18 cellular contexts compared by ENCODE assay signal in the genomic region with DNA sequence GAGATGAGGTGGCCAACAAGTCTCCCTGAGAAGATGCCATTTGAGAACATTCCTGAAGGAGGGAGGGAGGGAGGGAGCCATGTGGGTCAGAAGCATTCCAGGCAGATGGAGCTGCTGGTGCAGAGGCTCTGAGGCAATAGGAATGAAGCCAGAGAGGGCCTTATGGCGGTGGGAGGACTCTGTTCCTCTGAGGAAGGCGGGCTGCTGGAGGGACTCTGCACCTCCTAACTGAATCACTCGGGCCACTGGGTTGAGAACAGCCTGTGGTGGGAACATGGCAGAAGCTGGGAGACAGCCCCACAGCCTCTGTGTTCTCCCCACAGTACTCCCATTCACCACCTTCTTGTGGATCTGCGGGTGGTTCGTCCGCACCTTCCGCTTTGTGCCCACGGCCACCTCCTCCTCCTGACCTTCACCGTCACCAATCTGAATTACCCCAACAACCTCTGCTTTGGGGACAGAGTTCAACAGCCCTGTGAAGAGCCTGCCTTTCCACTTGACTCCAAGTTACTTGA. TPM values are rescaled to one million over a fixed set of nuclear protein-coding genes. Genes with fewer than 3 reads are reported as not detected.
DNase-seq lines count a peak whose midpoint lies in the region; ATAC-seq and TF ChIP-seq lines count a peak whose summit lies in the region.
"Had no signal": no experiment of that assay in that cellular context is flagged by ENCODE, and none has a peak within 500 bp of the region (broad histone marks: within the 10 kb centered on the region; RNA-seq: fewer than 3 reads in every experiment).

No MANE protein-coding gene starts in this region.

- H3K36me3 ChIP-seq in Peyer's patch, result no peaks in the 10 kb centered on the region
- H3K36me3 ChIP-seq in trophoblast cell (ENCODE audit: control insufficient read depth in 1 of 2, insufficient read depth in 2 of 2, low read length in 2 of 2), result no peaks in the 10 kb centered on the region
- H3K36me3 ChIP-seq: neutrophil had no signal

- H3K4me2 ChIP-seq in trophoblast cell (ENCODE audit: low read length), result no peak overlapping the region

- peaks cover 59% of the 10 kb centered on the region for H3K27me3 Mint-ChIP-seq in activated naive CD4-positive, alpha-beta T cell treated with anti-CD3 and anti-CD28 coated beads, Interleukin-2, amount 10 ng/mL, durations not matched to agents 7 days and 5 days

- H3K9me3 ChIP-seq in Peyer's patch (no peaks in the 10 kb centered on the region), trophoblast cell (ENCODE audit: insufficient read depth, low read depth, low read length) (peaks cover 5% of the 10 kb centered on the region)
- H3K9me3 ChIP-seq: neutrophil had no signal

- H3K4me1 ChIP-seq in Peyer's patch (peaks cover 0 to 20% (median 3%) of the 10 kb centered on the region in 4 donors), trophoblast cell (ENCODE audit: control insufficient read depth in 1 of 2, insufficient read depth in 2 of 2, low read length in 2 of 2) (peaks cover 2 to 17% of the 10 kb centered on the region in 2 experiments)

- WGBS in trophoblast cell (ENCODE audit: extremely low coverage, insufficient coverage, insufficient read length), result no CpG with 5 or more reads among the region's 9 CpGs

- H4K12ac ChIP-seq in trophoblast cell (ENCODE audit: low read depth, low read length), result no peak overlapping the region

- H3K27ac Mint-ChIP-seq in activated naive CD4-positive, alpha-beta T cell treated with anti-CD3 and anti-CD28 coated beads, Interleukin-2, amount 10 ng/mL, durations not matched to agents 7 days and 5 days, result no peak overlapping the region
- H3K27ac Mint-ChIP-seq: CD4-positive, alpha-beta memory T cell had no signal

- peak; percentile 40 for DNase-seq in Ammon's horn (ENCODE audit: low spot score)
- peak in 2 of 3 donors; percentile 57 to 71 for DNase-seq in Peyer's patch
- DNase-seq in fibroblast of the aortic adventitia (ENCODE audit: low read depth), result peak; percentile 62
- DNase-seq in trophoblast cell, result peak; percentile 86 to 87
- DNase-seq in NCI-H2029 (lab: John Stamatoyannopoulos, UW), result no peak
- no peak for DNase-seq in SIG-M5 treated with dmso at 0.1 percent for 504 hours (lab: John Stamatoyannopoulos, UW; ENCODE audit: unreplicated experiment)
- no peak for DNase-seq in activated naive CD4-positive, alpha-beta T cell treated with anti-CD3 and anti-CD28 coated beads, Interleukin-2, amount 10 ng/mL, durations not matched to agents 7 days and 5 days
- DNase-seq: activated CD4-positive, CD25-positive, alpha-beta regulatory T cell treated with anti-CD3 and anti-CD28 coated beads, Interleukin-2, amount 50 U/mL, for 72 hours; CD4-positive, alpha-beta memory T cell; foreskin melanocyte; NCI-H1417; NCI-H774; stimulated activated CD4-positive, alpha-beta T cell treated with anti-CD3 and anti-CD28 coated beads, Interleukin-15, amount 100 ng/mL, for 24 hours had no signal

- H2AFZ ChIP-seq in trophoblast cell (ENCODE audit: insufficient read depth, low read length, poor library complexity), result no peak overlapping the region

- peaks cover 13% of the 10 kb centered on the region for H3K9me3 Mint-ChIP-seq in activated naive CD4-positive, alpha-beta T cell treated with anti-CD3 and anti-CD28 coated beads, Interleukin-2, amount 10 ng/mL, durations not matched to agents 7 days and 5 days
- H3K9me3 Mint-ChIP-seq: central memory CD8-positive, alpha-beta T cell had no signal

- H3K27ac ChIP-seq in Peyer's patch (peak overlapping the region in 3 of 4 donors; percentile 53 to 71 (median 69)), trophoblast cell (ENCODE audit: low read depth, low read length) (no peak overlapping the region)
- H3K27ac ChIP-seq: neutrophil, SK-N-MC had no signal

- no peak overlapping the region for H3K9ac ChIP-seq in trophoblast cell (ENCODE audit: low read length)

- H2AK5ac ChIP-seq in trophoblast cell (ENCODE audit: low read length), result no peak overlapping the region

- H3K14ac ChIP-seq in trophoblast cell (ENCODE audit: low read length), result no peak overlapping the region

- H3K4me1 Mint-ChIP-seq in activated naive CD4-positive, alpha-beta T cell treated with anti-CD3 and anti-CD28 coated beads, Interleukin-2, amount 10 ng/mL, durations not matched to agents 7 days and 5 days, result peaks cover 15% of the 10 kb centered on the region

- H2BK5ac ChIP-seq in trophoblast cell (ENCODE audit: low read depth, low read length, poor library complexity), result no peak overlapping the region

- H4K91ac ChIP-seq in trophoblast cell (ENCODE audit: low read depth, low read length), result no peak overlapping the region

- no peak overlapping the region for H4K8ac ChIP-seq in trophoblast cell (ENCODE audit: low read depth, low read length)

- no peak for TF ChIP-seq CTCF in Peyer's patch (IDR thresholded peaks at IDR 0.05)
- TF ChIP-seq CTCF in fibroblast of the aortic adventitia (IDR thresholded peaks at IDR 0.05; ENCODE audit: insufficient read depth, low read length), result no peak

- H3K4ac ChIP-seq in trophoblast cell (ENCODE audit: low read depth, low read length), result no peak overlapping the region

- no peak overlapping the region for H3K4me3 ChIP-seq in Peyer's patch
- no peak overlapping the region for H3K4me3 ChIP-seq in fibroblast of the aortic adventitia (ENCODE audit: low read depth, low read length)
- no peak overlapping the region for H3K4me3 ChIP-seq in trophoblast cell (ENCODE audit: low read depth, low read length)
- H3K4me3 ChIP-seq: SK-N-MC had no signal

- CTCF ChIA-PET in activated naive CD4-positive, alpha-beta T cell treated with anti-CD3 and anti-CD28 coated beads, Interleukin-2, amount 10 ng/mL, durations not matched to agents 7 days and 5 days (lab: Charles Lee), result interaction anchor here (0.5 to 1.0 kb wide), 2 partner anchors 28 to 1665 kb away, joined by 3 read pairs; no protein-coding TSS in a partner anchor

- peak in 1 of 2 donors; percentile 43 for TF ChIP-seq POLR2A in Peyer's patch (IDR thresholded peaks at IDR 0.05)

- no peak overlapping the region for H3K18ac ChIP-seq in trophoblast cell (ENCODE audit: low read length)

- H3K36me3 Mint-ChIP-seq in activated naive CD4-positive, alpha-beta T cell treated with anti-CD3 and anti-CD28 coated beads, Interleukin-2, amount 10 ng/mL, durations not matched to agents 7 days and 5 days, result no peaks in the 10 kb centered on the region

- no peak overlapping the region for H3K23ac ChIP-seq in trophoblast cell (ENCODE audit: low read length)

- H3K79me2 ChIP-seq in trophoblast cell (ENCODE audit: control insufficient read depth, insufficient read depth, low read length, poor library complexity), result no peaks in the 10 kb centered on the region

- H3K4me3 Mint-ChIP-seq in activated naive CD4-positive, alpha-beta T cell treated with anti-CD3 and anti-CD28 coated beads, Interleukin-2, amount 10 ng/mL, durations not matched to agents 7 days and 5 days, result no peak overlapping the region
- H3K4me3 Mint-ChIP-seq: CD4-positive, alpha-beta memory T cell; central memory CD8-positive, alpha-beta T cell had no signal

- no peak overlapping the region for H2BK12ac ChIP-seq in trophoblast cell (ENCODE audit: low read length)

- no peaks in the 10 kb centered on the region for H3K79me1 ChIP-seq in trophoblast cell (ENCODE audit: low read length)

- H3K27me3 ChIP-seq in Peyer's patch (no peaks in the 10 kb centered on the region), trophoblast cell (ENCODE audit: insufficient read depth, low read length) (no peaks in the 10 kb centered on the region)
- H3K27me3 ChIP-seq: neutrophil had no signal

- H2BK120ac ChIP-seq in trophoblast cell (ENCODE audit: insufficient read depth, low read length, poor library complexity), result no peak overlapping the region

- no peak for ATAC-seq in GM21390 (IDR thresholded peaks at IDR 0.05; ENCODE audit: unreplicated experiment)

RNA-seq across cellular contexts. Expression of a gene that starts 2.4 kb away (rescaled TPM):
- total RNA-seq in Peyer's patch, result 10 to 100 TPM; 14.0 to 87.7 (median 74.8) TPM
- total RNA-seq in fibroblast of the aortic adventitia (ENCODE audit: low replicate concordance), result not detected in 2 replicates
- polyA plus RNA-seq in trophoblast cell (2013), result 2.3 and 2.5 TPM in 2 replicates
- total RNA-seq: CD4-positive, alpha-beta memory T cell had no signal
- polyA plus RNA-seq: CD4-positive, alpha-beta memory T cell had no signal

RNA-seq across cellular contexts. Expression of a gene that starts 18.0 kb away (rescaled TPM):
- total RNA-seq in Peyer's patch, result 10 to 100 TPM in 3 of 4 donors, 1 to 10 TPM in 1; 4.1 to 80.9 (median 74.4) TPM
- total RNA-seq in fibroblast of the aortic adventitia (ENCODE audit: low replicate concordance), result not detected in 2 replicates
- polyA plus RNA-seq in trophoblast cell (2013), result 5.9 and 6.1 TPM in 2 replicates
- total RNA-seq: CD4-positive, alpha-beta memory T cell had no signal
- polyA plus RNA-seq: CD4-positive, alpha-beta memory T cell had no signal

RNA-seq across cellular contexts. Expression of a gene that starts 33.4 kb away (rescaled TPM):
- total RNA-seq in Peyer's patch, result 10 to 100 TPM in 2 of 4 donors, 1 to 10 TPM in 2; 5.6 to 38.8 (median 8.9) TPM
- total RNA-seq in fibroblast of the aortic adventitia (ENCODE audit: low replicate concordance), result 0.81 and 5.2 TPM in 2 replicates
- 0.04 and 0.05 TPM in 2 replicates for polyA plus RNA-seq in trophoblast cell (2013)
- total RNA-seq: CD4-positive, alpha-beta memory T cell had no signal
- polyA plus RNA-seq: CD4-positive, alpha-beta memory T cell; keratinocyte had no signal

Comparison
In these comparisons a context has a peak if more than half of its experiments do, and no peak if none do; other contexts are left out.
1. DNase-seq: peak in Ammon's horn (single experiment), Peyer's patch (2 of 3), fibroblast of the aortic adventitia (single experiment) and trophoblast cell (2 of 2); none in NCI-H2029 (single experiment), SIG-M5 treated with dmso at 0.1 percent for 504 hours (single experiment) and activated naive CD4-positive, alpha-beta T cell treated with anti-CD3 and anti-CD28 coated beads, Interleukin-2, amount 10 ng/mL, durations not matched to agents 7 days and 5 days (single experiment).
2. RNA of a gene that starts 2.4 kb away (total RNA-seq): 14.0 to 87.7 TPM in Peyer's patch; not detected in fibroblast of the aortic adventitia; every median in the first group is over 10 times any median in the second.